Comparison of ENCODE assay signal across 10 cellular contexts in the genomic region with DNA sequence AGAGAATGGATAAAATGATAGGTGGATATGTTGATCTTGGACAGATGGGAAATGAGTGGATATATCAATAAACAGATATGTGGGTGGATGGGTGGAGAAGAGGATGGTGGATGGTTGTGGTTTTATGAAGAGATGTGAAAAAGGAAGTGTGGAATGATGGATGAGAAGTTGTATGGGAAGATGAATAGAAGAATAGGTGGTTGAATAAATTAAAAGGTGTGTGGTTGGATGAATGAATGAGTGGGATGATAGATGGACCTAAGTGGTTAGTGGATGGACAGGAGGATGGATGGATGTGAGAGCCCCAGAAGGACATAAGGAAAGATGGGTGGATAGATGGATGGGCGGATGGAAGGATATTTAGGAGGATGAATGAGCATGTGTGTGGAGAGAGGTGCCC. TPM values are rescaled to one million over a fixed set of nuclear protein-coding genes. Genes with fewer than 3 reads are reported as not detected.
DNase-seq lines count a peak whose midpoint lies in the region; ATAC-seq and TF ChIP-seq lines count a peak whose summit lies in the region.
"Had no signal": no experiment of that assay in that cellular context is flagged by ENCODE, and none has a peak within 500 bp of the region (broad histone marks: within the 10 kb centered on the region; RNA-seq: fewer than 3 reads in every experiment).

No MANE protein-coding gene starts in this region.

- no peaks in the 10 kb centered on the region for H3K9me3 Mint-ChIP-seq in chondrocyte (ENCODE audit: low read depth)
- no peaks in the 10 kb centered on the region for H3K9me3 Mint-ChIP-seq in nephron progenitor cell

- peaks cover 12 to 39% (median 35%) of the 10 kb centered on the region in 11 experiments; a peak in 20 of 22 replicates for H4K20me1 ChIP-seq in BLaER1 treated with 17β-estradiol and CSF1 and Interleukin-3, amounts not matched to agents 10 nM and 100 nM
- peaks cover 26% of the 10 kb centered on the region for H4K20me1 ChIP-seq in Loucy (ENCODE audit: insufficient read depth, low read length, poor library complexity, severe bottlenecking)

- no peaks in the 10 kb centered on the region for H3K9me3 ChIP-seq in BLaER1 treated with 17β-estradiol and CSF1 and Interleukin-3, amounts not matched to agents 10 nM and 100 nM (replicated peaks in 1 of 11)
- H3K9me3 ChIP-seq in Loucy (ENCODE audit: insufficient read depth, low read depth, low read length), result no peaks in the 10 kb centered on the region

- no peak for ATAC-seq in GM21423 (IDR thresholded peaks at IDR 0.05; ENCODE audit: unreplicated experiment)

- no peaks in the 10 kb centered on the region for H3K9me2 ChIP-seq in Loucy (replicated peaks; ENCODE audit: low read depth, low read length)

- no peak overlapping the region for H2AFZ ChIP-seq in Loucy (ENCODE audit: low read length)

- TF ChIP-seq CTCF in Loucy (conservative IDR thresholded peaks at IDR 0.05; ENCODE audit: low read length) (no peak), chondrocyte (IDR thresholded peaks at IDR 0.05) (no peak), nephron progenitor cell (IDR thresholded peaks at IDR 0.05) (no peak)

- H3K4me2 ChIP-seq in BLaER1 treated with 17β-estradiol and CSF1 and Interleukin-3, amounts not matched to agents 10 nM and 100 nM, result peak overlapping the region; percentile 84 to 98 (median 94)
- H3K4me2 ChIP-seq in Loucy (ENCODE audit: low read depth, low read length, poor library complexity, severe bottlenecking), result peak overlapping the region; percentile 97

- H3K27me3 Mint-ChIP-seq in chondrocyte (ENCODE audit: low read depth) (no peaks in the 10 kb centered on the region), nephron progenitor cell (ENCODE audit: low read depth, poor library complexity) (peaks cover 33% of the 10 kb centered on the region)

- H3K79me2 ChIP-seq in Loucy (ENCODE audit: insufficient read depth, low read length), result peaks cover 46% of the 10 kb centered on the region

- H3K27ac Mint-ChIP-seq in chondrocyte (ENCODE audit: unreplicated experiment) (no peak overlapping the region), nephron progenitor cell (no peak overlapping the region)

- H3K27me3 ChIP-seq in BLaER1 treated with 17β-estradiol and CSF1 and Interleukin-3, amounts not matched to agents 10 nM and 100 nM, result no peaks in the 10 kb centered on the region; a peak in 1 of 22 replicates
- no peaks in the 10 kb centered on the region for H3K27me3 ChIP-seq in Loucy (ENCODE audit: insufficient read depth, low read length, poor library complexity, severe bottlenecking)

- no peaks in the 10 kb centered on the region for H3F3A ChIP-seq in Loucy (ENCODE audit: low read depth)

- peaks cover 31 to 54% (median 41%) of the 10 kb centered on the region in 10 experiments for H3K4me1 ChIP-seq in BLaER1 treated with 17β-estradiol and CSF1 and Interleukin-3, amounts not matched to agents 10 nM and 100 nM
- H3K4me1 ChIP-seq in Loucy (ENCODE audit: insufficient read depth, low read length, poor library complexity, severe bottlenecking), result peaks cover 50% of the 10 kb centered on the region

- DNase-seq in chondrocyte (ENCODE audit: low spot score) (no peak), nephron progenitor cell (no peak), dedifferentiated amniotic fluid mesenchymal stem cell (ENCODE audit: extremely low spot score) (no peak), glomerular visceral epithelial cell (ENCODE audit: extremely low spot score) (no peak), activated gamma-delta T cell (lab: John Stamatoyannopoulos, UW) (no peak)
- DNase-seq: islet precursor cell, NCI-H2171 had no signal

- H3K4me3 Mint-ChIP-seq in chondrocyte (ENCODE audit: unreplicated experiment), result peak overlapping the region; percentile 86
- peak overlapping the region; percentile 78 for H3K4me3 Mint-ChIP-seq in nephron progenitor cell

- peak overlapping the region; percentile 87 to 98 (median 94); a peak in 19 of 20 replicates for H3K4me3 ChIP-seq in BLaER1 treated with 17β-estradiol and CSF1 and Interleukin-3, amounts not matched to agents 10 nM and 100 nM
- peak overlapping the region; percentile 92 for H3K4me3 ChIP-seq in Loucy (ENCODE audit: low read length, poor library complexity, severe bottlenecking)

- peak overlapping the region in 8 of 11 experiments; percentile 93 to 97 (median 96); a peak in 13 of 22 replicates for H3K27ac ChIP-seq in BLaER1 treated with 17β-estradiol and CSF1 and Interleukin-3, amounts not matched to agents 10 nM and 100 nM

- H3K4me1 Mint-ChIP-seq in chondrocyte (ENCODE audit: low read depth), result peaks cover 49% of the 10 kb centered on the region
- H3K4me1 Mint-ChIP-seq in nephron progenitor cell, result peaks cover 19% of the 10 kb centered on the region

- H3K9ac ChIP-seq in BLaER1 treated with 17β-estradiol and CSF1 and Interleukin-3, amounts not matched to agents 10 nM and 100 nM, result peak overlapping the region in 10 of 11 experiments; percentile 95 to 98 (median 96); a peak in 19 of 22 replicates
- H3K9ac ChIP-seq in Loucy (ENCODE audit: low read depth, low read length, poor library complexity, severe bottlenecking), result no peak overlapping the region

- peaks cover 0 to 34% (median 19%) of the 10 kb centered on the region in 11 experiments; a peak in 15 of 22 replicates for H3K36me3 ChIP-seq in BLaER1 treated with 17β-estradiol and CSF1 and Interleukin-3, amounts not matched to agents 10 nM and 100 nM
- H3K36me3 ChIP-seq in Loucy (ENCODE audit: insufficient read depth, low read length), result no peaks in the 10 kb centered on the region

- no peaks in the 10 kb centered on the region for H3K36me3 Mint-ChIP-seq in chondrocyte (ENCODE audit: low read depth)
- no peaks in the 10 kb centered on the region for H3K36me3 Mint-ChIP-seq in nephron progenitor cell (ENCODE audit: low read depth)

RNA-seq across cellular contexts. Expression of a gene that starts 0.9 kb away (rescaled TPM):
- 176 to 179 TPM (median 177 TPM) in 3 replicates for total RNA-seq in chondrocyte
